Comparison of ENCODE assay signal across 9 cellular contexts in the genomic region with DNA sequence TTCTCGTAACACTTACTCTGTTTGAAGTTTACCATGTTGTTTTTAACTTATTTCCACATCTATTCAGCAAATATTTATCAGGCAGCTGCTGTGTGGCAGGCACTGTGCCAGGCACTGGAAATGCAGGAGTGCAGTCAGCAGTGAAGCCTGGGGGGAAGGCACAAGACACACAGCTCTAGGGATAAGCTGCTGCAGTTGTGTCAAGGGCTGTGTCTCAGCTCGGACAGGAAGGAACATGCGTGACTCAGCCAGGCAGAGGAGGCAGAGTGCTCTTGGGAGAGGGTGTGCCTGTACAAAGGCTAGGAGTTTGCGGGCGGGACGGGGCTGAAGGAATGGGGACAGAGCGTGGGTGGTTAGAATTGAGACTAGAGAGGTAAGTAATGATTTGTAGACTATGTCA. TPM values are rescaled to one million over a fixed set of nuclear protein-coding genes. Genes with fewer than 3 reads are reported as not detected.
DNase-seq lines count a peak whose midpoint lies in the region; ATAC-seq and TF ChIP-seq lines count a peak whose summit lies in the region.
"Had no signal": no experiment of that assay in that cellular context is flagged by ENCODE, and none has a peak within 500 bp of the region (broad histone marks: within the 10 kb centered on the region; RNA-seq: fewer than 3 reads in every experiment).

No MANE protein-coding gene starts in this region.

- peak overlapping the region; percentile 49 for H3K4me2 ChIP-seq in fibroblast of lung (ENCODE audit: extremely low read depth, insufficient read depth, low read length)

- ATAC-seq in HG02970 (IDR thresholded peaks at IDR 0.05; ENCODE audit: low FRiP score, unreplicated experiment) (no peak), GM21723 (IDR thresholded peaks at IDR 0.05; ENCODE audit: unreplicated experiment) (no peak), HG02759 (IDR thresholded peaks at IDR 0.05; ENCODE audit: unreplicated experiment) (no peak)

- H4K20me1 ChIP-seq in fibroblast of lung (ENCODE audit: control insufficient read depth, extremely low read depth, insufficient read depth, low read length): no peaks in the 10 kb centered on the region

- POLR2A ChIA-PET in BJ (lab: Charles Lee): interaction anchor here (0.6 kb wide), 1 partner anchor 18 kb away, joined by 3 read pairs; no protein-coding TSS in a partner anchor

- no peak for TF ChIP-seq CTCF in BJ (IDR thresholded peaks at IDR 0.05; ENCODE audit: insufficient read depth, low read depth, low read length)
- no peak for TF ChIP-seq CTCF in Peyer's patch (IDR thresholded peaks at IDR 0.05)
- no peak for TF ChIP-seq CTCF in fibroblast of lung (conservative IDR thresholded peaks at IDR 0.05 in 1 of 2, IDR thresholded peaks at IDR 0.05 in 1 of 2; ENCODE audit: low read depth in 1 of 2, low read length in 2 of 2)

- H3K36me3 ChIP-seq in BJ (ENCODE audit: control insufficient read depth, insufficient read depth, low read length) (peaks cover 12% of the 10 kb centered on the region), Peyer's patch (peaks cover 0 to 32% (median 0%) of the 10 kb centered on the region in 3 donors), fibroblast of lung (ENCODE audit: control insufficient read depth, insufficient read depth, low read length) (peaks cover 8% of the 10 kb centered on the region)

- no peak overlapping the region for H3K4me3 ChIP-seq in BJ (ENCODE audit: low read depth, low read length)
- no peak overlapping the region for H3K4me3 ChIP-seq in Peyer's patch
- H3K4me3 ChIP-seq in fibroblast of lung (replicated peaks in 1 of 4; ENCODE audit: control extremely low read depth in 1 of 4, insufficient read depth in 1 of 4, low read depth in 3 of 4, low read length in 4 of 4): no peak overlapping the region

- DNase-seq in BJ (ENCODE audit: low read depth): peak; percentile 68
- peak in 2 of 3 donors; percentile 75 to 87 for DNase-seq in Peyer's patch
- peak; percentile 91 to 95 for DNase-seq in fibroblast of lung (ENCODE audit: low read depth in 2 of 2)
- DNase-seq in non-pigmented ciliary epithelial cell (ENCODE audit: low read depth): peak; percentile 75
- DNase-seq in NCI-H524 treated with DMSO at 0.1 percent for 48 hours (lab: John Stamatoyannopoulos, UW): no peak
- DNase-seq: SHP77 had no signal

- no peak for TF ChIP-seq POLR2A in Peyer's patch (IDR thresholded peaks at IDR 0.05)

- H3K9me3 ChIP-seq in Peyer's patch (no peaks in the 10 kb centered on the region), fibroblast of lung (ENCODE audit: control insufficient read depth, insufficient read depth, low read depth, low read length) (no peaks in the 10 kb centered on the region)

- H3K79me2 ChIP-seq in fibroblast of lung (ENCODE audit: control insufficient read depth, insufficient read depth, low read length): no peaks in the 10 kb centered on the region

- CTCF ChIA-PET in BJ (lab: Yijun Ruan, JAX): interaction anchor here (0.7 to 1.8 kb wide), 9 partner anchors 21 to 441 kb away, joined by 3 to 8 read pairs (median 4); no protein-coding TSS in a partner anchor

- no peaks in the 10 kb centered on the region for H3K27me3 ChIP-seq in BJ (ENCODE audit: control insufficient read depth, insufficient read depth, low read length)
- H3K27me3 ChIP-seq in Peyer's patch: no peaks in the 10 kb centered on the region
- H3K27me3 ChIP-seq in fibroblast of lung (ENCODE audit: control insufficient read depth, insufficient read depth, low read length): no peaks in the 10 kb centered on the region

- H3K9ac ChIP-seq in fibroblast of lung (ENCODE audit: insufficient read depth, low read length): no peak overlapping the region

- H3K27ac ChIP-seq in Peyer's patch (peak overlapping the region in 2 of 4 donors; percentile 40 to 66), fibroblast of lung (ENCODE audit: insufficient read depth, low read length) (peak overlapping the region; percentile 33)

- no peak overlapping the region for H2AFZ ChIP-seq in fibroblast of lung (ENCODE audit: low read length)

- H3K4me1 ChIP-seq in Peyer's patch: peaks cover 0 to 18% (median 2%) of the 10 kb centered on the region in 4 donors
- peaks cover 16% of the 10 kb centered on the region for H3K4me1 ChIP-seq in fibroblast of lung (ENCODE audit: control insufficient read depth, extremely low read depth, insufficient read depth, low read length)

RNA-seq across cellular contexts. Expression of gene LYSMD4, which starts 24.7 kb away (rescaled TPM):
- 2.1 and 2.7 TPM in 2 replicates for polyA plus RNA-seq in BJ (2011; rRNA removed)
- 1.8 and 2.3 TPM in 2 replicates for polyA minus RNA-seq in BJ (2011; rRNA and poly(A)+ RNA removed)
- 10 to 100 TPM in 3 of 4 donors, 1 to 10 TPM in 1; 8.3 to 39.9 (median 18.6) TPM for total RNA-seq in Peyer's patch
- total RNA-seq in fibroblast of lung: 7.4 and 12.6 TPM in 2 replicates
- polyA plus RNA-seq in fibroblast of lung: 3.6 and 7.0 TPM in 2 replicates
- 5.3 and 7.3 TPM in 2 replicates for polyA plus RNA-seq in fibroblast of lung (2012)
- polyA minus RNA-seq in fibroblast of lung (ENCODE audit: low replicate concordance): 0.67 and 6.0 TPM in 2 replicates
